9 cellular contexts compared by ENCODE assay signal in the genomic region with DNA sequence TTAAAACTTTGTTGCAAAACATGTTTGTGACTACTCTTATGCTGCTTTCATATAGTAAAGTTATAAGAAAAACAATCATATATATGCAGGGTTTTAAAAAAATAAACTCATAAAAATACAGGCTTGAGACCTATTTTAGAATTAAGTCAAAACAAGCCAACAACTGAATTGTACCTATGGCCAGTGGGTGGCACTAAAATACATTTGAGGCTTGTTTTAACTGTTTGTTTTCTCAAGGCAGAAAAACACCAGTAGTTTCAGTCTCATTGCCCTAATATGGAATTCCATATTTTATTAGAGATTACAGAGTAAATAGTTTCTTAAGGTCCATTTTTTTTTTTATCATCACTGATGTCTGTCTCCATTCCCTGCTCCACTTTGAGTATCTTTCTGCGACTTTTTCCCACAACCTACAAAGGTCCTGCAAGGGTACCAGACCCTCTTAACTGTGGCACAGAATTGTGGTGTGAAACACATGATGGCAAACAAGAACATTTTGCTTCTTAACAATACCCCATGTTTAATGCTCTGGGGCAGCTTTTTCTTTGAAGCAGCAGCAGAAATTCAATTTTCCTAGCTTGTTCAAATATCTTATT. TPM values are rescaled to one million over a fixed set of nuclear protein-coding genes. Genes with fewer than 3 reads are reported as not detected.
A peak's percentile ranks its signal among the peaks of the same experiment; 100 is the strongest.
DNase-seq lines count a peak whose midpoint lies in the region; ATAC-seq, FAIRE-seq and TF ChIP-seq lines count a peak whose summit lies in the region.
"Had no signal": no experiment of that assay in that cellular context is flagged by ENCODE, and none has a peak within 500 bp of the region (broad histone marks: within the 10 kb centered on the region; RNA-seq: fewer than 3 reads in every experiment).

No MANE protein-coding gene starts in this region.

- WGBS in GM23248 (ENCODE audit: low coverage in 1 of 2, low lambda C conversion rate in 2 of 2, missing lambda C conversion rate in 2 of 2), 2 experiments = 100% methylated on average over 1 of the region's 1 CpG
- 100% methylated on average over 1 of the region's 1 CpG for WGBS in esophagus muscularis mucosa

- intact Hi-C loops in Panc1 (cut with micrococcal nuclease; ENCODE audit: unreplicated experiment) = no loop called here
- intact Hi-C loops in esophagus muscularis mucosa (cut with DNase I) = no loop called here

- H3K9me2 ChIP-seq in GM23248 (ENCODE audit: insufficient read depth) = no peaks in the 10 kb centered on the region

- POLR2A ChIA-PET in Panc1 (lab: Charles Lee) = no interaction called here

- TF ChIP-seq POLR2A in esophagus muscularis mucosa (IDR thresholded peaks at IDR 0.05; ENCODE audit: low read depth) (no peak), GM12891 (IDR thresholded peaks at IDR 0.05; ENCODE audit: low read depth, low read length) (no peak)

- in situ Hi-C loops in GM23248 (cut with MboI) = loop anchor here (10.0 to 25.0 kb wide), 2 partner anchors 150 to 268 kb away; no protein-coding TSS in a partner anchor
- in situ Hi-C loops in Panc1 (cut with HindIII; ENCODE audit: low pct_unique_long_range_greater_than_20kb, low sequenced_read_pairs) = no loop called here

- H3F3A ChIP-seq in GM23248 (ENCODE audit: insufficient read depth) = peaks cover 14% of the 10 kb centered on the region

- H3K27me3 ChIP-seq in GM23248 (replicated peaks; ENCODE audit: insufficient read depth) = no peaks in the 10 kb centered on the region
- H3K27me3 ChIP-seq in Panc1 (ENCODE audit: control insufficient read depth, insufficient read depth, low read length) = no peaks in the 10 kb centered on the region
- no peaks in the 10 kb centered on the region for H3K27me3 ChIP-seq in esophagus muscularis mucosa

- BruUV-seq in Panc1 (replicated peaks; lab: Mats Ljungman, UMichigan) = TSS peak; percentile 44

- TF ChIP-seq CTCF in D721Med (IDR thresholded peaks at IDR 0.05; ENCODE audit: insufficient read depth, missing control alignments) = peak; percentile 62
- peak; percentile 72; the same call in 1 of the 2 replicates for TF ChIP-seq CTCF in Panc1 (IDR thresholded peaks at IDR 0.05)
- peak; percentile 19 to 36 (median 19) for TF ChIP-seq CTCF in esophagus muscularis mucosa (IDR thresholded peaks at IDR 0.05)

- CTCF ChIA-PET in Panc1 (lab: Charles Lee) = interaction anchor here (0.5 kb wide), 1 partner anchor 1075 kb away, joined by 4 read pairs; no protein-coding TSS in a partner anchor

- no peak for TF ChIP-seq EP300 in esophagus muscularis mucosa (IDR thresholded peaks at IDR 0.05)

- H3K4me3 ChIP-seq in GM23248 (no peak overlapping the region), Panc1 (ENCODE audit: low read depth in 2 of 2, low read length in 2 of 2) (no peak overlapping the region), esophagus muscularis mucosa (no peak overlapping the region)

- H4K20me1 ChIP-seq in GM23248 (ENCODE audit: insufficient read depth) = no peaks in the 10 kb centered on the region

- DNase-seq in D721Med (ENCODE audit: insufficient read length, low spot score) (no peak), GM23248 (peak; percentile 73), Panc1 (ENCODE audit: low read depth, low spot score) (no peak), esophagus muscularis mucosa (ENCODE audit: extremely low spot score) (no peak), pulmonary artery endothelial cell (ENCODE audit: low read depth, low spot score) (peak; percentile 11), GM12891 (ENCODE audit: insufficient read length, low spot score) (no peak), T1000 (lab: John Stamatoyannopoulos, UW) (no peak)

- H3K36me3 ChIP-seq in GM23248 (ENCODE audit: low read depth) (no peaks in the 10 kb centered on the region), Panc1 (ENCODE audit: control insufficient read depth, insufficient read depth, low read length) (peaks cover 12% of the 10 kb centered on the region), esophagus muscularis mucosa (no peaks in the 10 kb centered on the region)

- H3K9me3 ChIP-seq in GM23248 (ENCODE audit: low read depth) = no peaks in the 10 kb centered on the region
- no peaks in the 10 kb centered on the region for H3K9me3 ChIP-seq in Panc1 (ENCODE audit: control insufficient read depth, insufficient read depth, low read depth, low read length)
- H3K9me3 ChIP-seq in esophagus muscularis mucosa = no peaks in the 10 kb centered on the region

- H3K9ac ChIP-seq in GM23248 = no peak overlapping the region

- H3K79me2 ChIP-seq in GM23248 (ENCODE audit: insufficient read depth) = no peaks in the 10 kb centered on the region

- FAIRE-seq in D721Med (lab: Jason Lieb, UNC) (no peak), GM12891 (lab: Jason Lieb, UNC) (no peak)

- ATAC-seq in Panc1 (no peak), GM19035 (IDR thresholded peaks at IDR 0.05; ENCODE audit: unreplicated experiment) (no peak)

- H3K4me1 ChIP-seq in GM23248 (ENCODE audit: insufficient read depth) (peaks cover 21% of the 10 kb centered on the region), Panc1 (ENCODE audit: control insufficient read depth, insufficient read depth, low read length) (peaks cover 6% of the 10 kb centered on the region), esophagus muscularis mucosa (no peaks in the 10 kb centered on the region)

- H3K27ac ChIP-seq in GM23248 (no peak overlapping the region), Panc1 (ENCODE audit: low read length) (peak overlapping the region; percentile 11; the same call in 1 of the 2 replicates), esophagus muscularis mucosa (replicated peaks in 1 of 4) (no peak overlapping the region)

- no peak overlapping the region for H2AFZ ChIP-seq in GM23248

- peak overlapping the region; percentile 47 for H3K4me2 ChIP-seq in GM23248 (ENCODE audit: unreplicated experiment)

TF ChIP-seq in GM12891, 5 proteins besides CTCF, POLR2A, EP300 and RAD21:
- TF ChIP-seq POU2F2 (IDR thresholded peaks at IDR 0.05; ENCODE audit: low read depth, low read length) (no peak), PAX5 (IDR thresholded peaks at IDR 0.05; ENCODE audit: insufficient read depth, low read length, severe bottlenecking) (no peak), SPI1 (IDR thresholded peaks at IDR 0.05; ENCODE audit: low read depth, low read length) (no peak), TAF1 (IDR thresholded peaks at IDR 0.05; ENCODE audit: low read depth, low read length) (no peak), POLR2AphosphoS5 (IDR thresholded peaks at IDR 0.05; ENCODE audit: low read depth, low read length) (no peak)
TF ChIP-seq in GM12891: peak in this region for 0.

RNA-seq across cellular contexts. Expression of gene CCDC89, which starts 8.5 kb away (rescaled TPM):
- total RNA-seq in GM23248 (2014; rRNA removed; shearing (Covaris generic)) = 2.8 and 4.4 TPM in 2 replicates
- polyA plus RNA-seq in GM23248 (2016; fragmentation: Nextera tagmentation; extraction: Ambion mirVana) = 3.7 and 4.6 TPM in 2 replicates
- total RNA-seq in Panc1 (2021; ENCODE audit: unreplicated experiment) (1.7 TPM), esophagus muscularis mucosa (1 to 10 TPM in 3 of 4 donors, under 1 TPM in 1; 0.83 to 2.9 (median 2.5) TPM), pulmonary artery endothelial cell (not detected in 2 replicates)
- 0.68 TPM for polyA plus RNA-seq in Panc1 (2012; ENCODE audit: insufficient read length)
- polyA plus RNA-seq in GM12891 (2012; ENCODE audit: low read depth, missing spikeins) = not detected
- total RNA-seq: mononuclear cell had no signal

RNA-seq across cellular contexts. Expression of gene CREBZF, which starts 29.6 kb away (rescaled TPM):
- 27.6 and 43.8 TPM in 2 replicates for total RNA-seq in GM23248 (2014; rRNA removed; shearing (Covaris generic))
- polyA plus RNA-seq in GM23248 (2016; fragmentation: Nextera tagmentation; extraction: Ambion mirVana) = 10.8 and 15.0 TPM in 2 replicates
- total RNA-seq in Panc1 (2021; ENCODE audit: unreplicated experiment) = 75.8 TPM
- polyA plus RNA-seq in Panc1 (2012; ENCODE audit: insufficient read length) = 60.1 TPM
- total RNA-seq in esophagus muscularis mucosa = 10 to 100 TPM; 34.8 to 60.6 (median 37.0) TPM
- 27.5 and 40.4 TPM in 2 replicates for total RNA-seq in pulmonary artery endothelial cell
- 19.4 TPM for polyA plus RNA-seq in GM12891 (2012; ENCODE audit: low read depth, missing spikeins)

RNA-seq across cellular contexts. Expression of gene TMEM126A, which starts 46.7 kb away (rescaled TPM):
- 21.5 and 22.9 TPM in 2 replicates for total RNA-seq in GM23248 (2014; rRNA removed; shearing (Covaris generic))
- polyA plus RNA-seq in GM23248 (2016; fragmentation: Nextera tagmentation; extraction: Ambion mirVana) = 64.0 and 69.8 TPM in 2 replicates
- total RNA-seq in Panc1 (2021; ENCODE audit: unreplicated experiment) (50.9 TPM), esophagus muscularis mucosa (10 to 100 TPM; 19.0 to 48.6 (median 26.8) TPM), pulmonary artery endothelial cell (48.5 and 55.6 TPM in 2 replicates)
- 33.3 TPM for polyA plus RNA-seq in Panc1 (2012; ENCODE audit: insufficient read length)
- 70.7 TPM for polyA plus RNA-seq in GM12891 (2012; ENCODE audit: low read depth, missing spikeins)

Comparison
In these comparisons a context has a peak if more than half of its experiments do, and no peak if none do; other contexts are left out.
1. DNase-seq: peak in GM23248 (single experiment) and pulmonary artery endothelial cell (single experiment); none in D721Med (single experiment), Panc1 (single experiment), esophagus muscularis mucosa (single experiment), GM12891 (single experiment) and T1000 (single experiment).
2. CTCF ChIP-seq: peak in every context shown above with its lines; median percentile 72 in Panc1; 62 in D721Med; 19 in esophagus muscularis mucosa.